ENCODE assay signal across 27 cellular contexts in genomic region chr11:70494559-70495350, GRCh38.
"Had no signal": no experiment of that assay in that cellular context is flagged by ENCODE, and none has a peak within 500 bp of the region (broad histone marks: within the 10 kb centered on the region; RNA-seq: fewer than 3 reads in every experiment).

No MANE protein-coding gene starts in this region.

- H3K4me1 ChIP-seq: colonic mucosa, esophagus squamous epithelium, prostate gland, vagina had no signal

- DNase-seq: activated CD4-positive, alpha-beta T cell treated with anti-CD3 and anti-CD28 coated beads for 4 hours; activated CD4-positive, alpha-beta T cell treated with anti-CD3 and anti-CD28 coated beads, Interleukin-2, amount 50 U/mL, for 4 hours; activated naive CD4-positive, alpha-beta T cell; activated T-cell treated with anti-CD3 and anti-CD28 coated beads for 4 hours; activated T-cell treated with anti-CD3 and anti-CD28 coated beads, Interleukin-2, amount 50 U/mL, for 72 hours; colonic mucosa; effector CD8-positive, alpha-beta T cell; esophagus squamous epithelium; islet precursor cell; left cardiac atrium; mesenchymal stem cell; retina; stimulated activated CD4-positive, alpha-beta T cell treated with anti-CD3 and anti-CD28 coated beads, Interleukin-4, amount 100 ng/mL, for 1 hour; SW 1271; T-helper 9 cell had no signal

- H3K4me3 Mint-ChIP-seq: activated T-cell treated with anti-CD3 and anti-CD28 coated beads, Interleukin-2, amount 50 U/mL, for 72 hours; natural killer cell treated with Interleukin-12 subunit alpha and Interleukin-12 subunit beta and Interleukin-15 and Interleukin-18, amount 100 ng/mL, for 72 hours; stimulated activated effector memory CD8-positive, alpha-beta T cell treated with anti-CD3 and anti-CD28 coated beads, Interleukin-12 subunit alpha, Interleukin-12 subunit beta, amount 100 ng/mL, for 72 hours; stimulated activated naive CD8-positive, alpha-beta T cell treated with anti-CD3 and anti-CD28 coated beads, Interleukin-15, Interleukin-2, amounts not matched to agents 100 ng/mL and 50 ng/mL, for 24 hours; T-helper 1 cell treated with Interleukin-12 subunit alpha and Interleukin-12 subunit beta and Interleukin-4 antibody, amounts not matched to agents 30 μg/mL and 1 μg/mL, for 36 hours; type B pancreatic cell had no signal

- H3K27me3 ChIP-seq: colonic mucosa, ovary, vagina had no signal

- H3K36me3 Mint-ChIP-seq: activated naive CD4-positive, alpha-beta T cell treated with anti-CD3 and anti-CD28 coated beads, Interleukin-2, amount 50 U/mL, for 72 hours; natural killer cell treated with Interleukin-12 subunit alpha and Interleukin-12 subunit beta and Interleukin-15 and Interleukin-18, amount 100 ng/mL, for 72 hours; stimulated activated effector memory CD8-positive, alpha-beta T cell treated with anti-CD3 and anti-CD28 coated beads, Interleukin-12 subunit alpha, Interleukin-12 subunit beta, amount 100 ng/mL, for 72 hours had no signal

- H3K27ac ChIP-seq: colonic mucosa, epithelial cell of prostate, esophagus squamous epithelium, ovary, prostate gland, vagina, VCaP had no signal

- H3K9me3 ChIP-seq: colonic mucosa, prostate gland, vagina had no signal

- H3K4me3 ChIP-seq: colonic mucosa, esophagus squamous epithelium, mucosa of descending colon, ovary, prostate gland, vagina had no signal

- H3K36me3 ChIP-seq: colonic mucosa, esophagus squamous epithelium, ovary, prostate gland, vagina had no signal

- H3K9me3 Mint-ChIP-seq: activated naive CD4-positive, alpha-beta T cell treated with anti-CD3 and anti-CD28 coated beads, Interleukin-2, amount 50 U/mL, for 72 hours; activated T-cell treated with anti-CD3 and anti-CD28 coated beads, Interleukin-2, amount 50 U/mL, for 72 hours; natural killer cell treated with Interleukin-12 subunit alpha and Interleukin-12 subunit beta and Interleukin-15 and Interleukin-18, amount 100 ng/mL, for 72 hours; stimulated activated naive CD8-positive, alpha-beta T cell treated with anti-CD3 and anti-CD28 coated beads, Interleukin-15, Interleukin-2, amounts not matched to agents 100 ng/mL and 50 ng/mL, for 24 hours; T-helper 1 cell treated with Interleukin-12 subunit alpha and Interleukin-12 subunit beta and Interleukin-4 antibody, amounts not matched to agents 30 μg/mL and 1 μg/mL, for 36 hours; type B pancreatic cell had no signal

- ATAC-seq: activated naive CD4-positive, alpha-beta T cell treated with anti-CD3 and anti-CD28 coated beads, Interleukin-2, amount 50 U/mL, for 72 hours; activated T-cell treated with anti-CD3 and anti-CD28 coated beads, Interleukin-2, amount 50 U/mL, for 72 hours; mucosa of descending colon; stimulated activated effector memory CD8-positive, alpha-beta T cell treated with anti-CD3 and anti-CD28 coated beads, Interleukin-12 subunit alpha, Interleukin-12 subunit beta, amount 100 ng/mL, for 72 hours had no signal

- H3K4me1 Mint-ChIP-seq: stimulated activated effector memory CD8-positive, alpha-beta T cell treated with anti-CD3 and anti-CD28 coated beads, Interleukin-12 subunit alpha, Interleukin-12 subunit beta, amount 100 ng/mL, for 72 hours had no signal

- H3K27ac Mint-ChIP-seq: activated T-cell treated with anti-CD3 and anti-CD28 coated beads, Interleukin-2, amount 50 U/mL, for 72 hours; natural killer cell treated with Interleukin-12 subunit alpha and Interleukin-12 subunit beta and Interleukin-15 and Interleukin-18, amount 100 ng/mL, for 72 hours; stimulated activated effector memory CD8-positive, alpha-beta T cell treated with anti-CD3 and anti-CD28 coated beads, Interleukin-12 subunit alpha, Interleukin-12 subunit beta, amount 100 ng/mL, for 72 hours; stimulated activated naive CD8-positive, alpha-beta T cell treated with anti-CD3 and anti-CD28 coated beads, Interleukin-15, Interleukin-2, amounts not matched to agents 100 ng/mL and 50 ng/mL, for 24 hours; T-helper 1 cell treated with Interleukin-12 subunit alpha and Interleukin-12 subunit beta and Interleukin-4 antibody, amounts not matched to agents 30 μg/mL and 1 μg/mL, for 36 hours; type B pancreatic cell had no signal

- H3K27me3 Mint-ChIP-seq: stimulated activated naive CD8-positive, alpha-beta T cell treated with anti-CD3 and anti-CD28 coated beads, Interleukin-15, Interleukin-2, amounts not matched to agents 100 ng/mL and 50 ng/mL, for 24 hours; type B pancreatic cell had no signal
